ENCODE assay signal across 19 cellular contexts in genomic region chr3:14047027-14047426, GRCh38.
A peak's percentile ranks its signal among the peaks of the same experiment; 100 is the strongest.
DNase-seq lines count a peak whose midpoint lies in the region; ATAC-seq, FAIRE-seq and TF ChIP-seq lines count a peak whose summit lies in the region.
"Had no signal": no experiment of that assay in that cellular context is flagged by ENCODE, and none has a peak within 500 bp of the region (broad histone marks: within the 10 kb centered on the region; RNA-seq: fewer than 3 reads in every experiment).

No MANE protein-coding gene starts in this region.

- H3K4me3 ChIP-seq in right cardiac atrium (ENCODE audit: low read length) (peak overlapping the region; percentile 21), K562 (peak overlapping the region; percentile 7; the same call in 1 of the 2 replicates), lower lobe of right lung (peak overlapping the region; percentile 21), PC-3 (ENCODE audit: low read length) (no peak overlapping the region)
- H3K4me3 ChIP-seq: HAP-1 had no signal

- CTCF ChIA-PET in K562 (lab: Yijun Ruan, JAX; ENCODE audit: low intra/inter-chr PET ratio) (no interaction called here), PC-3 (lab: Charles Lee) (no interaction called here)

- H3K27me3 ChIP-seq in right cardiac atrium (ENCODE audit: control insufficient read depth, insufficient read depth) (no peaks in the 10 kb centered on the region), K562 (ENCODE audit: control insufficient read depth in 2 of 2, insufficient read depth in 2 of 2, low read length in 2 of 2) (peaks cover 4 to 5% of the 10 kb centered on the region in 2 experiments; a peak in 2 of 5 replicates), lower lobe of right lung (ENCODE audit: low read depth) (no peaks in the 10 kb centered on the region), PC-3 (ENCODE audit: low read length) (peaks cover 60% of the 10 kb centered on the region)

- H2AFZ ChIP-seq in K562 (ENCODE audit: low read depth, low read length): no peak overlapping the region; the same call in 1 of the 2 replicates
- no peak overlapping the region for H2AFZ ChIP-seq in PC-3 (ENCODE audit: low read length)

- BruUV-seq in K562 (replicated peaks; lab: Mats Ljungman, UMichigan) (no TSS peak), PC-3 (replicated peaks; lab: Mats Ljungman, UMichigan) (no TSS peak)

- no peaks in the 10 kb centered on the region for H3K36me3 ChIP-seq in K562 (ENCODE audit: control insufficient read depth, insufficient read depth, low read length)
- no peaks in the 10 kb centered on the region for H3K36me3 ChIP-seq in lower lobe of right lung
- H3K36me3 ChIP-seq in PC-3 (ENCODE audit: low read depth, low read length): no peaks in the 10 kb centered on the region
- H3K36me3 ChIP-seq: HAP-1 had no signal

- ATAC-seq in right cardiac atrium (no peak), Right ventricle myocardium inferior (no peak), K562 (peak; percentile 85), lower lobe of right lung (no peak), PC-3 (no peak), GM21825 (IDR thresholded peaks at IDR 0.05; ENCODE audit: unreplicated experiment) (no peak)
- ATAC-seq: SK-N-SH treated with all-trans-retinoic acid at 6 μM for 48 hours had no signal

- no peak for DNase-seq in right cardiac atrium
- no peak for DNase-seq in Right ventricle myocardium inferior (ENCODE audit: missing footprints)
- no peak for DNase-seq in K562 (ENCODE audit: extremely low read depth in 1 of 4, low spot score in 3 of 4)
- no peak for DNase-seq in lower lobe of right lung
- DNase-seq in NOMO-1 (lab: John Stamatoyannopoulos, UW; ENCODE audit: unreplicated experiment in 2 of 2): no peak
- no peak for DNase-seq in PC-3
- DNase-seq: ACHN, C1 segment of cervical spinal cord, DND-41, NCI-H1436, NCI-H1930, NCI-H446 treated with DMSO at 0.1 percent for 48 hours, NCI-H69, OCI-M1, SIG-M5 had no signal

- H3K9ac ChIP-seq in K562 (ENCODE audit: insufficient read depth in 1 of 2, low read depth in 2 of 2, low read length in 2 of 2) (no peak overlapping the region), PC-3 (ENCODE audit: low read length) (no peak overlapping the region)

- H3K9me2 ChIP-seq in PC-3 (replicated peaks; ENCODE audit: low read length): no peaks in the 10 kb centered on the region

- 65% methylated on average over 5 of the region's 5 CpGs for WGBS in right cardiac atrium
- 4% methylated on average over 5 of the region's 5 CpGs for WGBS in K562 (ENCODE audit: insufficient coverage, low coverage, missing lambda C conversion rate)

- H3K79me2 ChIP-seq in K562 (ENCODE audit: control insufficient read depth, insufficient read depth, low read length): no peaks in the 10 kb centered on the region
- H3K79me2 ChIP-seq in PC-3 (ENCODE audit: low read length): no peaks in the 10 kb centered on the region

- TF ChIP-seq EP300 in K562 (IDR thresholded peaks at IDR 0.05; ENCODE audit: low read length): no peak

- no peak for TF ChIP-seq RAD21 in K562 (CRISPR knock-in tag; conservative IDR thresholded peaks at IDR 0.05 in 1 of 2, IDR thresholded peaks at IDR 0.05 in 1 of 2)

- FAIRE-seq in K562 (lab: Jason Lieb, UNC): no peak

- no peaks in the 10 kb centered on the region for H3F3A ChIP-seq in PC-3 (ENCODE audit: low read length, unreplicated experiment)

- in situ Hi-C loops in K562 (cut with MboI): no loop called here

- no peaks in the 10 kb centered on the region for H3K9me1 ChIP-seq in K562 (ENCODE audit: control insufficient read depth, insufficient read depth, low read length)

- no peak for TF ChIP-seq POLR2A in K562 (conservative IDR thresholded peaks at IDR 0.05)

- no peaks in the 10 kb centered on the region for H3K9me3 ChIP-seq in right cardiac atrium (ENCODE audit: control insufficient read depth, low read length)
- no peaks in the 10 kb centered on the region for H3K9me3 ChIP-seq in K562 (replicated peaks; ENCODE audit: control insufficient read depth, insufficient read depth, low read depth, low read length)
- H3K9me3 ChIP-seq in lower lobe of right lung: no peaks in the 10 kb centered on the region
- no peaks in the 10 kb centered on the region for H3K9me3 ChIP-seq in PC-3 (ENCODE audit: low read length)
- H3K9me3 ChIP-seq: HAP-1 had no signal

- H4K20me1 ChIP-seq in K562 (replicated peaks; ENCODE audit: control insufficient read depth, insufficient read depth, low read length) (no peaks in the 10 kb centered on the region), PC-3 (ENCODE audit: low read length) (no peaks in the 10 kb centered on the region)

- intact Hi-C loops in right cardiac atrium (cut with DNase I): no loop called here
- intact Hi-C loops in Right ventricle myocardium inferior (cut with DNase I): no loop called here
- intact Hi-C loops in K562 (cut with micrococcal nuclease): no loop called here
- intact Hi-C loops in lower lobe of right lung (cut with DNase I): no loop called here
- intact Hi-C loops in PC-3 (cut with micrococcal nuclease): no loop called here

- no peak for TF ChIP-seq CTCF in K562 (IDR thresholded peaks at IDR 0.05 in 2 of 3, conservative IDR thresholded peaks at IDR 0.05 in 1 of 3; ENCODE audit: insufficient read depth in 2 of 3, low read depth in 1 of 3, low read length in 3 of 3)
- TF ChIP-seq CTCF in lower lobe of right lung (IDR thresholded peaks at IDR 0.05): no peak
- TF ChIP-seq CTCF in PC-3 (conservative IDR thresholded peaks at IDR 0.05; ENCODE audit: low read depth, low read length): no peak

- H3K4me2 ChIP-seq in K562 (ENCODE audit: insufficient read depth, low read length) (peak overlapping the region; percentile 50; the same call in 1 of the 2 replicates), PC-3 (ENCODE audit: low read length) (no peak overlapping the region)

- POLR2A ChIA-PET in K562 (lab: Yijun Ruan, JAX): interaction anchor here (1.0 to 4.1 kb wide), 2 partner anchors 11 to 36 kb away, joined by 3 to 15 read pairs; no protein-coding TSS in a partner anchor
- POLR2A ChIA-PET in PC-3 (lab: Charles Lee; ENCODE audit: unreplicated experiment): no interaction called here

- no peaks in the 10 kb centered on the region for H3K4me1 ChIP-seq in right cardiac atrium (ENCODE audit: control insufficient read depth, insufficient read depth, low read length)
- no peaks in the 10 kb centered on the region for H3K4me1 ChIP-seq in K562 (replicated peaks in 1 of 2; ENCODE audit: control insufficient read depth in 2 of 2, insufficient read depth in 2 of 2, low read length in 2 of 2)
- H3K4me1 ChIP-seq in lower lobe of right lung: no peaks in the 10 kb centered on the region
- no peaks in the 10 kb centered on the region for H3K4me1 ChIP-seq in PC-3 (ENCODE audit: insufficient read depth, low read length)

- H3K27ac ChIP-seq in right cardiac atrium (ENCODE audit: low read length): no peak overlapping the region
- no peak overlapping the region for H3K27ac ChIP-seq in K562 (ENCODE audit: extremely low read depth, low read depth, low read length)
- no peak overlapping the region for H3K27ac ChIP-seq in lower lobe of right lung
- no peak overlapping the region for H3K27ac ChIP-seq in PC-3 (ENCODE audit: low read length)
- H3K27ac ChIP-seq: HL-60 had no signal

TF ChIP-seq in K562, 482 proteins besides CTCF, POLR2A, EP300 and RAD21 (continues in another document):
- TF ChIP-seq MTA1 (IDR thresholded peaks at IDR 0.05; ENCODE audit: borderline replicate concordance): no peak
- no peak for TF ChIP-seq MITF (IDR thresholded peaks at IDR 0.05)
- TF ChIP-seq CBX1 (IDR thresholded peaks at IDR 0.05; ENCODE audit: low read depth): no peak
- no peak for TF ChIP-seq KLF16 (IDR thresholded peaks at IDR 0.05)
- no peak for TF ChIP-seq PCBP1 (IDR thresholded peaks at IDR 0.05; ENCODE audit: low read depth, low read length, poor library complexity, severe bottlenecking)
- no peak for TF ChIP-seq E2F1 (CRISPR knock-in tag; IDR thresholded peaks at IDR 0.05)
- peak; percentile 54; the same call in 1 of the 2 replicates for TF ChIP-seq CEBPG (CRISPR knock-in tag; IDR thresholded peaks at IDR 0.05)
- peak; percentile 83 to 91 for TF ChIP-seq CEBPG (tag; conservative IDR thresholded peaks at IDR 0.05 in 1 of 2, IDR thresholded peaks at IDR 0.05 in 1 of 2)
- TF ChIP-seq ATF3 (IDR thresholded peaks at IDR 0.05): peak; percentile 73; the same call in 1 of the 2 replicates
- TF ChIP-seq ATF3 (CRISPR knock-in tag; conservative IDR thresholded peaks at IDR 0.05): no peak
- no peak for TF ChIP-seq ZNF124 (CRISPR knock-in tag; IDR thresholded peaks at IDR 0.05)
- TF ChIP-seq ZNF232 (CRISPR knock-in tag; IDR thresholded peaks at IDR 0.05): no peak
- no peak for TF ChIP-seq SMAD3 (CRISPR knock-in tag; conservative IDR thresholded peaks at IDR 0.05)
